31 cellular contexts compared by ENCODE assay signal in the genomic region with DNA sequence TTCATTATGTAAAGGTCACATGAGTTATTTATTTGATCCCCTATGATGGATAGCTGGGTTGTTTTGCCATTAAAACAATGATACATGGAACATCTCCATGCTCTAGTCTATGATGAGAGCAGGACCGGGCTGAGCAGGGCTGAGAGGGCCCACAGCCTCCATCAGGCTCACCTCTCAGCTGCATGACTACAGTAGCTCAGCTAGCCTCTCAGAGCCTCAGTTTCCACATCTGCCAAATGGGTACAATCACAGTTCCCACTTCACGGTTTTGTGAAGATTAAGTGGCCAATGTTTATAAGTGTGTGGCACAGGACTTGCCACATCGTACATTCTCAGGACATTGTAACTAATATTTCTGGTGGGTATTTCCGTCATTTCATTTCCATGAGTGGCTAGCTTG. TPM values are rescaled to one million over a fixed set of nuclear protein-coding genes. Genes with fewer than 3 reads are reported as not detected.
"Had no signal": no experiment of that assay in that cellular context is flagged by ENCODE, and none has a peak within 500 bp of the region (broad histone marks: within the 10 kb centered on the region; RNA-seq: fewer than 3 reads in every experiment).

No MANE protein-coding gene starts in this region.

- H3K27me3 ChIP-seq: gastrocnemius medialis, right atrium auricular region, thyroid gland had no signal

- H3K9me3 Mint-ChIP-seq: nephron, neural progenitor cell had no signal

- H3K4me3 Mint-ChIP-seq: mesothelial cell of epicardium; naive B cell; nephron; neural progenitor cell; stimulated activated effector memory CD8-positive, alpha-beta T cell treated with anti-CD3 and anti-CD28 coated beads, Interleukin-12 subunit alpha, Interleukin-12 subunit beta, amount 100 ng/mL, for 72 hours had no signal

- H3K36me3 Mint-ChIP-seq: mesothelial cell of epicardium; naive B cell; neural progenitor cell; stimulated activated effector memory CD8-positive, alpha-beta T cell treated with anti-CD3 and anti-CD28 coated beads, Interleukin-12 subunit alpha, Interleukin-12 subunit beta, amount 100 ng/mL, for 72 hours had no signal

- H3K36me3 ChIP-seq: gastrocnemius medialis, left lung, neural progenitor cell, prostate gland, right atrium auricular region, sigmoid colon, stomach, thyroid gland had no signal

- H2AFZ ChIP-seq: neural progenitor cell had no signal

- H3K27ac ChIP-seq: epithelial cell of prostate, left lung, neural progenitor cell, prostate gland, right atrium auricular region, sigmoid colon, stomach, thyroid gland had no signal

- H3K9ac ChIP-seq: neural progenitor cell had no signal

- H3K4me2 ChIP-seq: neural progenitor cell had no signal

- H3K4me3 ChIP-seq: gastrocnemius medialis, left lung, mucosa of descending colon, neural progenitor cell, prostate gland, right atrium auricular region, sigmoid colon, stomach, thyroid gland had no signal

- ATAC-seq: esophagus mucosa; gastrocnemius medialis; left cardiac atrium; left lung; mucosa of descending colon; stimulated activated effector memory CD8-positive, alpha-beta T cell treated with anti-CD3 and anti-CD28 coated beads, Interleukin-12 subunit alpha, Interleukin-12 subunit beta, amount 100 ng/mL, for 72 hours had no signal

- H3K4me1 ChIP-seq: prostate gland had no signal

- DNase-seq: cortex of kidney; effector CD4-positive, alpha-beta T cell; foreskin fibroblast; gastrocnemius medialis; left cardiac atrium; left lung; mesenchymal stem cell; mucosa of descending colon; naive B cell; sigmoid colon; stimulated activated CD4-positive, alpha-beta T cell treated with anti-CD3 and anti-CD28 coated beads, Interleukin-2, amount 100 ng/mL, for 24 hours; stimulated activated CD4-positive, alpha-beta T cell treated with anti-CD3 and anti-CD28 coated beads, Interleukin-4, amount 100 ng/mL, for 24 hours; stimulated activated naive CD4-positive, alpha-beta T cell treated with Interleukin-2 at 50 U/mL for 16 hours; stomach; thyroid gland; trophoblast cell had no signal

- H3K9me3 ChIP-seq: gastrocnemius medialis, mucosa of descending colon, prostate gland, right atrium auricular region, sigmoid colon, thyroid gland had no signal

- H3K27ac Mint-ChIP-seq: mesothelial cell of epicardium; nephron; neural progenitor cell; stimulated activated effector memory CD8-positive, alpha-beta T cell treated with anti-CD3 and anti-CD28 coated beads, Interleukin-12 subunit alpha, Interleukin-12 subunit beta, amount 100 ng/mL, for 72 hours had no signal

RNA-seq across cellular contexts. Expression of a gene that starts 19.9 kb away (rescaled TPM):
- total RNA-seq: glomerular endothelial cell, kidney epithelial cell, lower leg skin, lung microvascular endothelial cell, mesothelial cell of epicardium, osteoblast, sigmoid colon, subcutaneous adipose tissue, temporal lobe, thyroid gland had no signal
